ENCODE assay signal across 8 cellular contexts in the genomic region with DNA sequence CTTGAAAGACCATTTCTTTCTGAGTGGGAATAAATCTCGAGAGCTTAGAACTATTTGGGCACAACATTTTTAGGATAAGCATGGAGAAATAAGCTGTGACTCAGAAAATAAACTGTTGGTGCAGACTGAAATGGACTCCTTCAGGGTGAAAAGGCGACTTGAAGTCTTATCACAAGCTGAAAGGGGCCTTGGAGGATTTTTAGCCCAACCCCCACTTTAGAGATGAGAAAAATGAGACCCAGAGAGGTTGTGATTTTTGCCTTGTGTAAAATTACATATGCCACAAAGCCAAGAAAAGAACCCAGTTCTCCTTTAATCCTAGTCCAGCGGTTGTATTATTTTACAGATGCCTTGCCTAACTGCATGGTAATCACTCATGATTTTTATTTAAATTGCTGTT. TPM values are rescaled to one million over a fixed set of nuclear protein-coding genes. Genes with fewer than 3 reads are reported as not detected.
DNase-seq lines count a peak whose midpoint lies in the region; ATAC-seq, FAIRE-seq and TF ChIP-seq lines count a peak whose summit lies in the region.

No MANE protein-coding gene starts in this region.

- no peak for TF ChIP-seq POLR2A in upper lobe of left lung (IDR thresholded peaks at IDR 0.05)

- CTCF ChIA-PET in HEK293T (lab: Yijun Ruan, JAX) = no interaction called here

- peaks cover 44% of the 10 kb centered on the region for H3K4me1 Mint-ChIP-seq in HFFc6 (ENCODE audit: low read depth)
- peaks cover 53% of the 10 kb centered on the region for H3K4me1 Mint-ChIP-seq in activated naive CD8-positive, alpha-beta T cell (ENCODE audit: low read depth)

- intact Hi-C loops in kidney (cut with DNase I) = no loop called here

- ATAC-seq in upper lobe of left lung (ENCODE audit: low FRiP score in 2 of 2) (no peak), HG03432 (IDR thresholded peaks at IDR 0.05; ENCODE audit: unreplicated experiment) (no peak)

- no peaks in the 10 kb centered on the region; the same call in 1 of the 2 replicates for H3K27me3 Mint-ChIP-seq in HFFc6 (ENCODE audit: insufficient read depth)
- H3K27me3 Mint-ChIP-seq in activated naive CD8-positive, alpha-beta T cell = no peaks in the 10 kb centered on the region

- FAIRE-seq in kidney (lab: Jason Lieb, UNC) = no peak

- TF ChIP-seq EP300 in upper lobe of left lung (IDR thresholded peaks at IDR 0.05) = no peak

- H3K4me1 ChIP-seq in kidney (ENCODE audit: control insufficient read depth in 1 of 2, insufficient read depth in 1 of 2, low read depth in 1 of 2, low read length in 2 of 2) (peaks cover 0 to 4% of the 10 kb centered on the region in 2 donors), upper lobe of left lung (peaks cover 18 to 48% (median 28%) of the 10 kb centered on the region in 4 donors)

- peak overlapping the region; percentile 91 for H3K4me3 Mint-ChIP-seq in HFFc6
- peak overlapping the region; percentile 95 for H3K4me3 Mint-ChIP-seq in activated naive CD8-positive, alpha-beta T cell

- DNase-seq in AG10803 (ENCODE audit: low read depth) = peak; percentile 31
- peak; percentile 24 for DNase-seq in HFFc6
- no peak for DNase-seq in kidney
- no peak for DNase-seq in upper lobe of left lung
- no peak for DNase-seq in HEK293T (ENCODE audit: extremely low spot score)
- DNase-seq in GM13977 (ENCODE audit: low spot score) = no peak

- POLR2A ChIA-PET in HEK293T (lab: Yijun Ruan, JAX) = interaction anchor here (0.6 to 1.6 kb wide), 4 partner anchors 8 to 155 kb away, joined by 3 read pairs; a partner anchor contains a TSS

- 23 to 25% methylated on average over 3 of the region's 3 CpGs for WGBS in upper lobe of left lung, 2 donors

- H3K9me3 ChIP-seq in kidney (ENCODE audit: control insufficient read depth in 1 of 2, low read length in 2 of 2) (no peaks in the 10 kb centered on the region), upper lobe of left lung (no peaks in the 10 kb centered on the region)

- H3K9me3 Mint-ChIP-seq in HFFc6 = no peaks in the 10 kb centered on the region
- H3K9me3 Mint-ChIP-seq in activated naive CD8-positive, alpha-beta T cell (ENCODE audit: low read depth) = no peaks in the 10 kb centered on the region

- H3K4me3 ChIP-seq in AG10803 (ENCODE audit: low read length) (peak overlapping the region; percentile 80), kidney (ENCODE audit: low read length in 2 of 2) (peak overlapping the region; percentile 71 to 78), upper lobe of left lung (peak overlapping the region in 3 of 4 donors; percentile 90 to 95 (median 91))

- H3K27me3 ChIP-seq in upper lobe of left lung = no peaks in the 10 kb centered on the region

- H3K27ac Mint-ChIP-seq in HFFc6 = peak overlapping the region; percentile 90
- H3K27ac Mint-ChIP-seq in activated naive CD8-positive, alpha-beta T cell = peak overlapping the region; percentile 93

- TF ChIP-seq CTCF in AG10803 (conservative IDR thresholded peaks at IDR 0.05; ENCODE audit: low read length) = no peak
- no peak for TF ChIP-seq CTCF in HFFc6 (IDR thresholded peaks at IDR 0.05)
- no peak for TF ChIP-seq CTCF in kidney (IDR thresholded peaks at IDR 0.05; ENCODE audit: borderline replicate concordance, extremely low read depth, insufficient read depth)
- no peak for TF ChIP-seq CTCF in upper lobe of left lung (IDR thresholded peaks at IDR 0.05)
- TF ChIP-seq CTCF in GM13977 (IDR thresholded peaks at IDR 0.05; ENCODE audit: extremely low read depth, insufficient read depth, missing control alignments) = no peak

- H3K9ac ChIP-seq in kidney (ENCODE audit: low read length in 2 of 2) = peak overlapping the region; percentile 69 to 75

- no peaks in the 10 kb centered on the region for H3K36me3 ChIP-seq in kidney (ENCODE audit: control insufficient read depth in 1 of 2, insufficient read depth in 2 of 2, low read length in 2 of 2)
- H3K36me3 ChIP-seq in upper lobe of left lung = peaks cover 0 to 4% (median 0%) of the 10 kb centered on the region in 4 donors

- in situ Hi-C loops in GM13977 (cut with MboI; ENCODE audit: low pct_unique_long_range_greater_than_20kb, low sequenced_read_pairs, unreplicated experiment) = no loop called here

- peaks cover 3% of the 10 kb centered on the region; the same call in 1 of the 2 replicates for H3K36me3 Mint-ChIP-seq in HFFc6 (ENCODE audit: low read depth)
- peaks cover 12% of the 10 kb centered on the region for H3K36me3 Mint-ChIP-seq in activated naive CD8-positive, alpha-beta T cell

- H3K27ac ChIP-seq in kidney (ENCODE audit: low read depth in 2 of 2, low read length in 2 of 2) (peak overlapping the region in 1 of 2 donors; percentile 82), upper lobe of left lung (peak overlapping the region; percentile 97 to 100 (median 98))

TF ChIP-seq in HEK293T, 16 proteins besides CTCF, POLR2A, EP300 and RAD21:
- TF ChIP-seq L3MBTL2 (conservative IDR thresholded peaks at IDR 0.05) (no peak), CTBP1 (IDR thresholded peaks at IDR 0.05; ENCODE audit: borderline replicate concordance) (no peak), FOXA1 (IDR thresholded peaks at IDR 0.05) (no peak), NFRKB (IDR thresholded peaks at IDR 0.05) (no peak), HDGF (IDR thresholded peaks at IDR 0.05; ENCODE audit: borderline replicate concordance) (no peak), SUZ12 (IDR thresholded peaks at IDR 0.05) (no peak), FOXK2 (IDR thresholded peaks at IDR 0.05) (no peak), TARDBP (IDR thresholded peaks at IDR 0.05) (no peak), BHLHE40 (IDR thresholded peaks at IDR 0.05; ENCODE audit: borderline replicate concordance) (no peak), FOXM1 (IDR thresholded peaks at IDR 0.05; ENCODE audit: borderline replicate concordance) (no peak), ELF4 (IDR thresholded peaks at IDR 0.05) (no peak), SP1 (IDR thresholded peaks at IDR 0.05) (no peak)
- TF ChIP-seq, protein P1, sequence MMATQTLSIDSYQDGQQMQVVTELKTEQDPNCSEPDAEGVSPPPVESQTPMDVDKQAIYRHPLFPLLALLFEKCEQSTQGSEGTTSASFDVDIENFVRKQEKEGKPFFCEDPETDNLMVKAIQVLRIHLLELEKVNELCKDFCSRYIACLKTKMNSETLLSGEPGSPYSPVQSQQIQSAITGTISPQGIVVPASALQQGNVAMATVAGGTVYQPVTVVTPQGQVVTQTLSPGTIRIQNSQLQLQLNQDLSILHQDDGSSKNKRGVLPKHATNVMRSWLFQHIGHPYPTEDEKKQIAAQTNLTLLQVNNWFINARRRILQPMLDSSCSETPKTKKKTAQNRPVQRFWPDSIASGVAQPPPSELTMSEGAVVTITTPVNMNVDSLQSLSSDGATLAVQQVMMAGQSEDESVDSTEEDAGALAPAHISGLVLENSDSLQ (IDR thresholded peaks at IDR 0.05) = no peak

RNA-seq across cellular contexts. Expression of a gene that starts 1.5 kb away (rescaled TPM):
- total RNA-seq in HFFc6 (2021; fragmentation: NEBNext Ultra II Directional; extraction: Animal tissue kit (Norgen Biotek cat#: 25700)) = 100 to 1,000 TPM; 219 to 273 (median 247) TPM
- total RNA-seq in kidney (110 TPM), upper lobe of left lung (100 to 1,000 TPM in 2 of 6 donors, 10 to 100 TPM in 4; 68.8 to 309 (median 92.2) TPM)
- polyA plus RNA-seq in kidney (ENCODE audit: insufficient read depth, low read depth, low replicate concordance) = 195 TPM

Comparison
In these comparisons a context has a peak if more than half of its experiments do, and no peak if none do; other contexts are left out.
1. DNase-seq: peak in AG10803 (single experiment) and HFFc6 (single experiment); none in kidney (single experiment), upper lobe of left lung (0 of 2), HEK293T (single experiment) and GM13977 (single experiment).
2. Peak in every context shown above with its lines, with median percentiles within 50 percentile points of each other: H3K4me3 ChIP-seq.